ENCODE assay signal across 25 cellular contexts in genomic region chr2:190129421-190130199, GRCh38.
DNase-seq lines count a peak whose midpoint lies in the region; ATAC-seq, FAIRE-seq and TF ChIP-seq lines count a peak whose summit lies in the region.
"Had no signal": no experiment of that assay in that cellular context is flagged by ENCODE, and none has a peak within 500 bp of the region (broad histone marks: within the 10 kb centered on the region; RNA-seq: fewer than 3 reads in every experiment).

No MANE protein-coding gene starts in this region.

- DNase-seq in K562 (ENCODE audit: extremely low read depth in 1 of 4, low spot score in 3 of 4), result no peak
- no peak for DNase-seq in naive thymus-derived CD4-positive, alpha-beta T cell
- DNase-seq in transverse colon, result no peak
- no peak for DNase-seq in NCI-H345 treated with DMSO at 0.1 percent for 48 hours (lab: John Stamatoyannopoulos, UW; ENCODE audit: unreplicated experiment)
- DNase-seq: C1 segment of cervical spinal cord; CD4-positive, alpha-beta memory T cell; COR-L47; DMS53; GOT3; HFFc6; KBM-7; MG63; NCI-H2029; NCI-H446 treated with DMSO at 0.1 percent for 48 hours; NCI-H526; NCI-H82; SHP77; T-helper 1 cell had no signal

- H3K4me1 Mint-ChIP-seq in naive thymus-derived CD4-positive, alpha-beta T cell, result no peaks in the 10 kb centered on the region
- H3K4me1 Mint-ChIP-seq: CD4-positive, alpha-beta memory T cell had no signal

- TF ChIP-seq EP300 in K562 (IDR thresholded peaks at IDR 0.05; ENCODE audit: low read length), result no peak
- no peak for TF ChIP-seq EP300 in transverse colon (IDR thresholded peaks at IDR 0.05; ENCODE audit: low read depth)

- CTCF ChIA-PET in K562 (lab: Yijun Ruan, JAX; ENCODE audit: low intra/inter-chr PET ratio), result no interaction called here
- CTCF ChIA-PET in naive thymus-derived CD4-positive, alpha-beta T cell (lab: Charles Lee), result interaction anchor here (0.6 kb wide), 2 partner anchors 9 to 230 kb away, joined by 5 to 7 read pairs; no protein-coding TSS in a partner anchor

- no peaks in the 10 kb centered on the region for H3K9me1 ChIP-seq in K562 (ENCODE audit: control insufficient read depth, insufficient read depth, low read length)

- H4K20me1 ChIP-seq in K562 (replicated peaks; ENCODE audit: control insufficient read depth, insufficient read depth, low read length), result no peaks in the 10 kb centered on the region

- no peaks in the 10 kb centered on the region for H3K36me3 Mint-ChIP-seq in naive thymus-derived CD4-positive, alpha-beta T cell
- H3K36me3 Mint-ChIP-seq: CD4-positive, alpha-beta memory T cell had no signal

- no peak overlapping the region for H3K27ac Mint-ChIP-seq in naive thymus-derived CD4-positive, alpha-beta T cell
- H3K27ac Mint-ChIP-seq: CD4-positive, alpha-beta memory T cell; HFFc6 had no signal

- no peaks in the 10 kb centered on the region for H3K27me3 Mint-ChIP-seq in naive thymus-derived CD4-positive, alpha-beta T cell
- H3K27me3 Mint-ChIP-seq: CD4-positive, alpha-beta memory T cell had no signal

- no peak overlapping the region for H3K4me2 ChIP-seq in K562 (ENCODE audit: insufficient read depth, low read length)
- H3K4me2 ChIP-seq: A549 had no signal

- no peaks in the 10 kb centered on the region for H3K79me2 ChIP-seq in K562 (ENCODE audit: control insufficient read depth, insufficient read depth, low read length)

- POLR2A ChIA-PET in K562 (lab: Yijun Ruan, JAX), result no interaction called here
- POLR2A ChIA-PET in naive thymus-derived CD4-positive, alpha-beta T cell (lab: Charles Lee), result no interaction called here

- no peak for TF ChIP-seq RAD21 in K562 (CRISPR knock-in tag; conservative IDR thresholded peaks at IDR 0.05 in 1 of 2, IDR thresholded peaks at IDR 0.05 in 1 of 2)

- in situ Hi-C loops in K562 (cut with MboI), result no loop called here
- in situ Hi-C loops in transverse colon (cut with MboI; ENCODE audit: low pct_ligation_motif_present in 1 of 4, low pct_unique_long_range_greater_than_20kb in 1 of 4, low sequenced_read_pairs in 3 of 4), result no loop called here

- FAIRE-seq in K562 (lab: Jason Lieb, UNC), result no peak
- FAIRE-seq: A549, HepG2 had no signal

- H3K27me3 ChIP-seq in K562 (ENCODE audit: control insufficient read depth in 2 of 2, insufficient read depth in 2 of 2, low read length in 2 of 2), result no peaks in the 10 kb centered on the region
- H3K27me3 ChIP-seq in naive thymus-derived CD4-positive, alpha-beta T cell (ENCODE audit: control insufficient read depth in 2 of 2, insufficient read depth in 2 of 2, low read length in 2 of 2), result no peaks in the 10 kb centered on the region
- H3K27me3 ChIP-seq in transverse colon, result no peaks in the 10 kb centered on the region
- H3K27me3 ChIP-seq: MG63 had no signal

- ATAC-seq in GM18909 (IDR thresholded peaks at IDR 0.05; ENCODE audit: poor library complexity, unreplicated experiment) (peak; percentile 55), HG02798 (IDR thresholded peaks at IDR 0.05; ENCODE audit: poor library complexity, unreplicated experiment) (peak; percentile 52), K562 (no peak), HG03457 (IDR thresholded peaks at IDR 0.05; ENCODE audit: unreplicated experiment) (no peak)
- no peak for ATAC-seq in naive thymus-derived CD4-positive, alpha-beta T cell
- ATAC-seq: A549, HepG2 had no signal

- no peak overlapping the region for H3K4me3 ChIP-seq in K562
- no peak overlapping the region for H3K4me3 ChIP-seq in naive thymus-derived CD4-positive, alpha-beta T cell (ENCODE audit: low read length)
- H3K4me3 ChIP-seq in transverse colon, result no peak overlapping the region
- H3K4me3 ChIP-seq: A549, HAP-1, MG63 had no signal

- no TSS peak for BruUV-seq in K562 (replicated peaks; lab: Mats Ljungman, UMichigan)

- H3K9me3 Mint-ChIP-seq in naive thymus-derived CD4-positive, alpha-beta T cell, result peaks cover 0 to 2% (median 0%) of the 10 kb centered on the region in 11 donors
- H3K9me3 Mint-ChIP-seq: CD4-positive, alpha-beta memory T cell; HFFc6 had no signal

- H3K27ac ChIP-seq in K562 (ENCODE audit: extremely low read depth, low read depth, low read length), result no peak overlapping the region
- H3K27ac ChIP-seq in naive thymus-derived CD4-positive, alpha-beta T cell (ENCODE audit: low read depth, low read length), result no peak overlapping the region
- no peak overlapping the region for H3K27ac ChIP-seq in transverse colon
- H3K27ac ChIP-seq: A549, RWPE1 had no signal

- 20% methylated on average over 1 of the region's 1 CpG for WGBS in K562 (ENCODE audit: insufficient coverage, low coverage, missing lambda C conversion rate)
- WGBS in transverse colon (ENCODE audit: low coverage in 1 of 2), 2 donors, result 62 to 79% methylated on average over 1 of the region's 1 CpG

- peak overlapping the region; percentile 50; the same call in 1 of the 2 replicates for H2AFZ ChIP-seq in K562 (ENCODE audit: low read depth, low read length)

- intact Hi-C loops in K562 (cut with micrococcal nuclease), result no loop called here
- intact Hi-C loops in naive thymus-derived CD4-positive, alpha-beta T cell (cut with micrococcal nuclease), result no loop called here
- intact Hi-C loops in transverse colon (cut with DNase I; ENCODE audit: low total_unique reads), result no loop called here

- H3K36me3 ChIP-seq in K562 (ENCODE audit: control insufficient read depth, insufficient read depth, low read length) (no peaks in the 10 kb centered on the region), transverse colon (no peaks in the 10 kb centered on the region)
- no peaks in the 10 kb centered on the region for H3K36me3 ChIP-seq in naive thymus-derived CD4-positive, alpha-beta T cell (ENCODE audit: control insufficient read depth in 2 of 3, insufficient read depth in 3 of 3, low read length in 3 of 3)
- H3K36me3 ChIP-seq: HAP-1, MG63 had no signal

- no peak overlapping the region for H3K4me3 Mint-ChIP-seq in naive thymus-derived CD4-positive, alpha-beta T cell
- H3K4me3 Mint-ChIP-seq: CD4-positive, alpha-beta memory T cell; HFFc6 had no signal

- no peaks in the 10 kb centered on the region for H3K4me1 ChIP-seq in K562 (replicated peaks in 1 of 2; ENCODE audit: control insufficient read depth in 2 of 2, insufficient read depth in 2 of 2, low read length in 2 of 2)
- H3K4me1 ChIP-seq in naive thymus-derived CD4-positive, alpha-beta T cell (ENCODE audit: control insufficient read depth in 2 of 2, insufficient read depth in 2 of 2, low read length in 2 of 2), result no peaks in the 10 kb centered on the region
- peaks cover 0 to 20% (median 8%) of the 10 kb centered on the region in 4 donors for H3K4me1 ChIP-seq in transverse colon
- H3K4me1 ChIP-seq: A549, HAP-1 had no signal

- H3K9ac ChIP-seq in K562 (ENCODE audit: insufficient read depth in 1 of 2, low read depth in 2 of 2, low read length in 2 of 2), result no peak overlapping the region

- TF ChIP-seq CTCF in K562 (IDR thresholded peaks at IDR 0.05 in 2 of 3, conservative IDR thresholded peaks at IDR 0.05 in 1 of 3; ENCODE audit: insufficient read depth in 2 of 3, low read depth in 1 of 3, low read length in 3 of 3) (no peak), transverse colon (IDR thresholded peaks at IDR 0.05) (no peak)

- TF ChIP-seq POLR2A in K562 (conservative IDR thresholded peaks at IDR 0.05) (no peak), transverse colon (IDR thresholded peaks at IDR 0.05) (no peak)

- H3K9me3 ChIP-seq in K562 (replicated peaks; ENCODE audit: control insufficient read depth, insufficient read depth, low read depth, low read length) (no peaks in the 10 kb centered on the region), transverse colon (no peaks in the 10 kb centered on the region)
- no peaks in the 10 kb centered on the region for H3K9me3 ChIP-seq in naive thymus-derived CD4-positive, alpha-beta T cell (ENCODE audit: control insufficient read depth in 2 of 3, low read length in 3 of 3)
- H3K9me3 ChIP-seq: HAP-1 had no signal

TF ChIP-seq in K562, 482 proteins besides CTCF, POLR2A, EP300 and RAD21 (continues in another document):
- no peak for TF ChIP-seq ZNF584 (CRISPR knock-in tag; IDR thresholded peaks at IDR 0.05; ENCODE audit: low read depth)
- no peak for TF ChIP-seq CHD1 (IDR thresholded peaks at IDR 0.05; ENCODE audit: low read length)
- TF ChIP-seq ZBTB17 (CRISPR knock-in tag; IDR thresholded peaks at IDR 0.05), result no peak
- TF ChIP-seq SOX6 (IDR thresholded peaks at IDR 0.05), result no peak
- no peak for TF ChIP-seq MEF2D (tag; conservative IDR thresholded peaks at IDR 0.05; ENCODE audit: low read depth)
- no peak for TF ChIP-seq UBTF (IDR thresholded peaks at IDR 0.05; ENCODE audit: borderline replicate concordance in 1 of 2, low read depth in 2 of 2, low read length in 2 of 2)
- TF ChIP-seq SMARCC2 (IDR thresholded peaks at IDR 0.05; ENCODE audit: low read depth), result no peak
- no peak for TF ChIP-seq MLLT1 (IDR thresholded peaks at IDR 0.05)
- no peak for TF ChIP-seq NCOA1 (IDR thresholded peaks at IDR 0.05; ENCODE audit: low read depth)
- no peak for TF ChIP-seq ZNF76 (CRISPR knock-in tag; IDR thresholded peaks at IDR 0.05; ENCODE audit: borderline replicate concordance)
- TF ChIP-seq ERF (CRISPR knock-in tag; IDR thresholded peaks at IDR 0.05), result no peak

Comparison
In these comparisons a context has a peak if more than half of its experiments do, and no peak if none do; other contexts are left out.
1. ATAC-seq: peak in GM18909 (single experiment) and HG02798 (single experiment); none in K562 (single experiment), naive thymus-derived CD4-positive, alpha-beta T cell (single experiment) and HG03457 (single experiment).